Comparison of ENCODE assay signal across 10 cellular contexts in genomic region chr2:75055820-75056675, GRCh38.
DNase-seq lines count a peak whose midpoint lies in the region; ATAC-seq, FAIRE-seq and TF ChIP-seq lines count a peak whose summit lies in the region.
"Had no signal": no experiment of that assay in that cellular context is flagged by ENCODE, and none has a peak within 500 bp of the region (broad histone marks: within the 10 kb centered on the region; RNA-seq: fewer than 3 reads in every experiment).

No MANE protein-coding gene starts in this region.

- POLR2A ChIA-PET in HepG2 (lab: Yijun Ruan, JAX): no interaction called here

- H3K27me3 ChIP-seq in kidney epithelial cell (ENCODE audit: control insufficient read depth, insufficient read depth, low read length) (no peaks in the 10 kb centered on the region), HepG2 (ENCODE audit: control insufficient read depth in 1 of 2, insufficient read depth in 2 of 2, low read length in 2 of 2) (no peaks in the 10 kb centered on the region)

- H2AFZ ChIP-seq in HepG2 (ENCODE audit: low read length): no peak overlapping the region

- TF ChIP-seq EP300 in HepG2 (IDR thresholded peaks at IDR 0.05; ENCODE audit: low read depth in 2 of 2, low read length in 2 of 2): no peak
- no peak for TF ChIP-seq EP300 in HepG2 (CRISPR knock-in tag; IDR thresholded peaks at IDR 0.05; ENCODE audit: borderline replicate concordance)

- TF ChIP-seq RAD21 in HepG2 (CRISPR knock-in tag; IDR thresholded peaks at IDR 0.05): no peak

- H3K9me3 ChIP-seq in HepG2 (ENCODE audit: low read length): no peaks in the 10 kb centered on the region

- no peaks in the 10 kb centered on the region for H4K20me1 ChIP-seq in HepG2 (ENCODE audit: insufficient read depth, low read length)

- no peak overlapping the region for H3K4me2 ChIP-seq in HepG2 (ENCODE audit: low read depth, low read length)

- no peak overlapping the region for H3K9ac ChIP-seq in HepG2 (ENCODE audit: insufficient read depth, low read depth, low read length)

- 81% methylated on average over 10 of the region's 10 CpGs for WGBS in HepG2 (ENCODE audit: low lambda C conversion rate)

- DNase-seq in kidney epithelial cell (ENCODE audit: low read depth): peak; percentile 61
- DNase-seq in activated T-cell treated with anti-CD3 and anti-CD28 coated beads, Interleukin-2, amount 50 U/mL, for 1 hour: no peak
- DNase-seq in HepG2 (ENCODE audit: low spot score): no peak
- no peak for DNase-seq in KBM-7
- DNase-seq in NOMO-1 treated with DMSO at 0.1 percent for 48 hours (lab: John Stamatoyannopoulos, UW; ENCODE audit: unreplicated experiment): no peak
- DNase-seq: foreskin keratinocyte, T-cell had no signal

- CTCF ChIA-PET in HepG2 (lab: Yijun Ruan, JAX; ENCODE audit: low intra/inter-chr PET ratio, low total read pairs): no interaction called here

- ATAC-seq in GM18499 (IDR thresholded peaks at IDR 0.05; ENCODE audit: insufficient read depth, unreplicated experiment) (peak; percentile 55), GM21619 (IDR thresholded peaks at IDR 0.05; ENCODE audit: unreplicated experiment) (peak; percentile 41), HG03571 (IDR thresholded peaks at IDR 0.05; ENCODE audit: unreplicated experiment) (peak; percentile 66), HepG2 (no peak)
- ATAC-seq: foreskin keratinocyte, T-cell had no signal

- no peaks in the 10 kb centered on the region for H3K79me2 ChIP-seq in HepG2 (ENCODE audit: insufficient read depth, low read length)

- H3K36me3 ChIP-seq in kidney epithelial cell (ENCODE audit: control insufficient read depth, insufficient read depth, low read length): no peaks in the 10 kb centered on the region
- no peaks in the 10 kb centered on the region for H3K36me3 ChIP-seq in HepG2 (replicated peaks in 1 of 2; ENCODE audit: control insufficient read depth in 1 of 2, insufficient read depth in 2 of 2, low read length in 2 of 2)

- no peak for FAIRE-seq in HepG2 (lab: Jason Lieb, UNC)

- intact Hi-C loops in HepG2 (cut with micrococcal nuclease; ENCODE audit: unreplicated experiment): no loop called here

- H3K27ac ChIP-seq in HepG2 (ENCODE audit: extremely low read length, insufficient read depth, low read length): no peak overlapping the region
- H3K27ac ChIP-seq: foreskin keratinocyte had no signal

- TF ChIP-seq CTCF in kidney epithelial cell (IDR thresholded peaks at IDR 0.05; ENCODE audit: insufficient read depth, low read length, poor library complexity, severe bottlenecking) (no peak), HepG2 (CRISPR knock-in tag; IDR thresholded peaks at IDR 0.05) (no peak)

- H3K4me1 ChIP-seq in HepG2 (ENCODE audit: insufficient read depth, low read length): no peaks in the 10 kb centered on the region
- H3K4me1 ChIP-seq: foreskin keratinocyte had no signal

- in situ Hi-C loops in HepG2 (cut with HindIII; ENCODE audit: extremely low pct_ligation_motif_present, low pct_unique_long_range_greater_than_20kb): loop anchor here (10.0 to 25.0 kb wide), 2 partner anchors 179 to 556 kb away; no protein-coding TSS in a partner anchor
- in situ Hi-C loops in KBM-7 (cut with MboI; ENCODE audit: low pct_unique_long_range_greater_than_20kb, low sequenced_read_pairs): no loop called here

- no TSS peak for BruUV-seq in HepG2 (replicated peaks; lab: Mats Ljungman, UMichigan)

- no peak for TF ChIP-seq POLR2A in HepG2 (IDR thresholded peaks at IDR 0.05; ENCODE audit: insufficient read depth in 1 of 2, low read depth in 2 of 2, low read length in 2 of 2)

- H3K4me3 ChIP-seq in kidney epithelial cell (ENCODE audit: low read depth, low read length) (no peak overlapping the region), HepG2 (replicated peaks in 1 of 3; ENCODE audit: insufficient read depth in 1 of 3, low read depth in 2 of 3, low read length in 3 of 3) (no peak overlapping the region)

TF ChIP-seq in HepG2, 621 proteins besides CTCF, POLR2A, EP300 and RAD21:
- TF ChIP-seq MAX (IDR thresholded peaks at IDR 0.05): no peak
